In the genomic region with DNA sequence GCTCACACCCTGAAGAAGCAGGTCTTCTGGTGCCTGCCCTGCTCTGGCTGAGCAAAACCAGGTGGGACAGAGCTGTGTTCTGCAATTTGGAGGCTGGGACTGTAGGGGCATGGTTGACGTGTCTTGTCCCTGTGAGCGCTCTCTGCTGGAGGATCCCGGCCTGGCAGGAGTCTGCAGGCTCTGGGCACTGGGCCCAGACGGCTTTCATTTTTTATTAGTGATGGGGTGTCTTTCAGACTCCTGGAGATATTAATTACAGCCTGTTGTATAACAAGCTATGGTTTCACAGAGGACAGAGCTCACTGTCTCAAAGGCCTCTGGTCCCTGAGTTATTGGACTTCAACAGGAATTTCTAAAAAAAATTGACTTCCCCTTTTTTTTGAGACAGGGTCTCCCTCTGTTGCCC, we compare ENCODE assay signal across 8 cellular contexts. TPM values are rescaled to one million over a fixed set of nuclear protein-coding genes. Genes with fewer than 3 reads are reported as not detected.
DNase-seq lines count a peak whose midpoint lies in the region; ATAC-seq, FAIRE-seq and TF ChIP-seq lines count a peak whose summit lies in the region.

No MANE protein-coding gene starts in this region.

- ATAC-seq in HG02870 (IDR thresholded peaks at IDR 0.05; ENCODE audit: unreplicated experiment): peak; percentile 82
- ATAC-seq in pancreas: peak; percentile 90 to 96 (median 92)
- ATAC-seq in HG02970 (IDR thresholded peaks at IDR 0.05; ENCODE audit: low FRiP score, unreplicated experiment): no peak

- no peaks in the 10 kb centered on the region for H3K36me3 ChIP-seq in pancreas

- H3K4me3 ChIP-seq in foreskin fibroblast (ENCODE audit: low read depth in 1 of 2, low read length in 2 of 2): no peak overlapping the region
- no peak overlapping the region for H3K4me3 ChIP-seq in pancreas

- no peak for FAIRE-seq in pancreas (lab: Jason Lieb, UNC)

- WGBS in pancreas, 2 donors: 22 to 31% methylated on average over 4 of the region's 4 CpGs

- H3K4me1 ChIP-seq in pancreas: no peaks in the 10 kb centered on the region

- DNase-seq in ACHN (peak; percentile 58), GM13976 (ENCODE audit: low spot score) (peak; percentile 71), NCI-H774 (lab: John Stamatoyannopoulos, UW) (peak; percentile 14), foreskin fibroblast (peak; percentile 18 to 66), pancreas (peak; percentile 60 to 80 (median 75))
- peak; percentile 49 for DNase-seq in activated T-cell treated with anti-CD3 and anti-CD28 coated beads, Interleukin-2, amount 50 U/mL, for 1 hour

- in situ Hi-C loops in ACHN (cut with HindIII; ENCODE audit: low pct_ligation_motif_present, low pct_unique_long_range_greater_than_20kb, low sequenced_read_pairs): no loop called here
- in situ Hi-C loops in GM13976 (cut with MboI; ENCODE audit: low sequenced_read_pairs, unreplicated experiment): no loop called here

- no peaks in the 10 kb centered on the region for H3K9me3 ChIP-seq in pancreas

- H3K27ac ChIP-seq in pancreas: no peak overlapping the region

- no peaks in the 10 kb centered on the region for H3K27me3 ChIP-seq in pancreas

- TF ChIP-seq CTCF in GM13976 (IDR thresholded peaks at IDR 0.05; ENCODE audit: borderline replicate concordance, control extremely low read depth, extremely low read depth, insufficient read depth, missing control alignments): peak; percentile 26
- TF ChIP-seq CTCF in foreskin fibroblast (IDR thresholded peaks at IDR 0.05; ENCODE audit: low read depth, low read length): peak; percentile 79
- peak; percentile 33 to 50 (median 40) for TF ChIP-seq CTCF in pancreas (IDR thresholded peaks at IDR 0.05)

- intact Hi-C loops in pancreas (cut with DNase I): no loop called here

RNA-seq across cellular contexts. Expression of a gene that starts 29.5 kb away (rescaled TPM):
- total RNA-seq in pancreas: 100 to 1,000 TPM in 1 of 6 donors, 10 to 100 TPM in 5; 31.9 to 298 (median 36.4) TPM
- polyA plus RNA-seq in pancreas: 100 to 1,000 TPM in 1 of 2 donors, 10 to 100 TPM in 1; 69.2 to 128 TPM

RNA-seq across cellular contexts. Expression of a gene that starts 58.8 kb away (rescaled TPM):
- total RNA-seq in pancreas: 10 to 100 TPM; 26.2 to 49.8 (median 33.0) TPM
- 10 to 100 TPM; 12.6 to 21.6 TPM for polyA plus RNA-seq in pancreas

Comparison
In these comparisons a context has a peak if more than half of its experiments do, and no peak if none do; other contexts are left out.
1. DNase-seq: peak in every context shown above with its lines; median percentile 75 in pancreas; 71 in GM13976; 58 in ACHN; 49 in activated T-cell treated with anti-CD3 and anti-CD28 coated beads, Interleukin-2, amount 50 U/mL, for 1 hour; 42 in foreskin fibroblast; 14 in NCI-H774.
2. CTCF ChIP-seq: peak in every context shown above with its lines; median percentile 79 in foreskin fibroblast; 40 in pancreas; 26 in GM13976.